ENCODE assay signal across 10 cellular contexts in the genomic region with DNA sequence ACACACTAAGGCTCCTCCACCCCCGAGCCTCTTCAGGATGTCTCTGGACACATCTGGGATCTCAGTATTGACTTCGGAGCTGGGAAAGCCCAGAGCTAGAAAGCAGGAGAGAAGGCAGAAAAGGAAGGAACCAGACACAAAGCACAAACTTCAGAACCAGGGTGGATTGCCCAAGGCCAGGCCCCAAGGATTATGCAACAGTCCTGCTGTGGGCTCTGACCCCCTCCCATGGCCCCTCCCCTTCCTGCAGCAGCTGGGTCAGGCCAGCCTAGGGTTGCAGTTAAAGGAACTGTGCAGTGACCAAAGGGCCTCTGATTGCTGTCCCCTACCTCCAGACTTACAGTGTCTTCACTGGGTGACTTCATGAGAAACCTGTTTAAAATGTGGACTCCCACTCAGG. TPM values are rescaled to one million over a fixed set of nuclear protein-coding genes. Genes with fewer than 3 reads are reported as not detected.
DNase-seq lines count a peak whose midpoint lies in the region; ATAC-seq and TF ChIP-seq lines count a peak whose summit lies in the region.
"Had no signal": no experiment of that assay in that cellular context is flagged by ENCODE, and none has a peak within 500 bp of the region (broad histone marks: within the 10 kb centered on the region; RNA-seq: fewer than 3 reads in every experiment).

No MANE protein-coding gene starts in this region.

- no peaks in the 10 kb centered on the region for H3F3A ChIP-seq in SK-N-SH (replicated peaks; ENCODE audit: insufficient read depth)

- H3K4me2 ChIP-seq in SK-N-SH: no peak overlapping the region

- H3K9me3 ChIP-seq in muscle layer of duodenum (ENCODE audit: control insufficient read depth in 1 of 2, low read length in 2 of 2) (no peaks in the 10 kb centered on the region), SK-N-SH (no peaks in the 10 kb centered on the region)

- no peak for ATAC-seq in HG03342 (IDR thresholded peaks at IDR 0.05; ENCODE audit: unreplicated experiment)

- H3K4me1 ChIP-seq in muscle layer of duodenum (ENCODE audit: control insufficient read depth in 1 of 2, insufficient read depth in 2 of 2, low read length in 2 of 2) (peaks cover 3 to 12% of the 10 kb centered on the region in 2 donors), urinary bladder (ENCODE audit: insufficient read depth) (no peaks in the 10 kb centered on the region), SK-N-SH (ENCODE audit: control insufficient read depth in 1 of 2, insufficient read depth in 2 of 2, low read depth in 1 of 2, low read length in 1 of 2) (no peaks in the 10 kb centered on the region)

- POLR2A ChIA-PET in SK-N-SH (lab: Yijun Ruan, JAX): no interaction called here

- no peak overlapping the region for H3K4me3 Mint-ChIP-seq in glutamatergic neuron (ENCODE audit: unreplicated experiment)

- no peaks in the 10 kb centered on the region for H3K4me1 Mint-ChIP-seq in glutamatergic neuron (ENCODE audit: low read depth, unreplicated experiment)

- H3K9me2 ChIP-seq in SK-N-SH: no peaks in the 10 kb centered on the region

- TF ChIP-seq RAD21 in SK-N-SH (IDR thresholded peaks at IDR 0.05; ENCODE audit: low read length): no peak

- TF ChIP-seq CTCF in fibroblast of mammary gland (conservative IDR thresholded peaks at IDR 0.05; ENCODE audit: control insufficient read depth, insufficient read depth, low read depth, low read length): no peak
- TF ChIP-seq CTCF in SK-N-SH (IDR thresholded peaks at IDR 0.05): no peak
- no peak for TF ChIP-seq CTCF in glutamatergic neuron (IDR thresholded peaks at IDR 0.05; ENCODE audit: partially characterized antibody, unreplicated experiment)

- H3K36me3 ChIP-seq in muscle layer of duodenum (ENCODE audit: control insufficient read depth in 1 of 2, insufficient read depth in 2 of 2, low read length in 2 of 2) (peaks cover 0 to 11% of the 10 kb centered on the region in 2 donors), urinary bladder (ENCODE audit: insufficient read depth) (no peaks in the 10 kb centered on the region), SK-N-SH (replicated peaks in 1 of 2; ENCODE audit: control insufficient read depth in 1 of 2, insufficient read depth in 2 of 2, low read length in 1 of 2) (no peaks in the 10 kb centered on the region)

- no peak overlapping the region for H3K4me3 ChIP-seq in fibroblast of mammary gland (ENCODE audit: control insufficient read depth, low read depth, low read length)
- H3K4me3 ChIP-seq in muscle layer of duodenum (ENCODE audit: low read depth in 1 of 2, low read length in 2 of 2): peak overlapping the region; percentile 34 to 49
- no peak overlapping the region for H3K4me3 ChIP-seq in urinary bladder (ENCODE audit: low read depth, low read length)
- no peak overlapping the region for H3K4me3 ChIP-seq in SK-N-SH (ENCODE audit: low read depth in 2 of 2, low read length in 1 of 2)

- no peaks in the 10 kb centered on the region for H3K36me3 Mint-ChIP-seq in glutamatergic neuron (ENCODE audit: unreplicated experiment)

- H3K27ac Mint-ChIP-seq in glutamatergic neuron (ENCODE audit: unreplicated experiment): no peak overlapping the region

- DNase-seq in SIG-M5 treated with dmso at 0.1 percent for 504 hours (lab: John Stamatoyannopoulos, UW; ENCODE audit: unreplicated experiment): peak; percentile 80
- DNase-seq in SIG-M5 (lab: John Stamatoyannopoulos, UW): no peak
- peak; percentile 30 for DNase-seq in fibroblast of mammary gland (ENCODE audit: low read depth)
- DNase-seq in SK-N-SH: no peak
- no peak for DNase-seq in glutamatergic neuron
- DNase-seq: NCI-H510A treated with DMSO at 0.1 percent for 48 hours; stimulated activated CD4-positive, alpha-beta T cell treated with anti-CD3 and anti-CD28 coated beads, Interleukin-2, amount 100 ng/mL, for 24 hours had no signal

- CTCF ChIA-PET in SK-N-SH (lab: Yijun Ruan, JAX): interaction anchor here (0.9 to 3.6 kb wide), 7 partner anchors 10 to 206 kb away, joined by 3 to 40 read pairs (median 4); no protein-coding TSS in a partner anchor

- 59% methylated on average over 2 of the region's 2 CpGs for WGBS in urinary bladder
- 69% methylated on average over 2 of the region's 2 CpGs for WGBS in SK-N-SH (ENCODE audit: low lambda C conversion rate)

- no peak overlapping the region for H2AFZ ChIP-seq in SK-N-SH (ENCODE audit: low read depth)

- H3K27me3 ChIP-seq in muscle layer of duodenum (ENCODE audit: low read depth, low read length) (no peaks in the 10 kb centered on the region), SK-N-SH (ENCODE audit: insufficient read depth) (no peaks in the 10 kb centered on the region; the same call in 1 of the 2 replicates)

- TF ChIP-seq EP300 in SK-N-SH (IDR thresholded peaks at IDR 0.05; ENCODE audit: borderline replicate concordance in 1 of 2, low read depth in 1 of 2, low read length in 1 of 2): no peak

- no peak overlapping the region for H3K9ac ChIP-seq in SK-N-SH

- H3K79me2 ChIP-seq in SK-N-SH (ENCODE audit: insufficient read depth): no peaks in the 10 kb centered on the region

- H3K27ac ChIP-seq in muscle layer of duodenum (ENCODE audit: low read length) (peak overlapping the region; percentile 74), urinary bladder (ENCODE audit: low read depth) (peak overlapping the region; percentile 76), SK-N-SH (ENCODE audit: low read depth in 2 of 2, low read length in 1 of 2) (no peak overlapping the region)

- H3K9me3 Mint-ChIP-seq in glutamatergic neuron (ENCODE audit: unreplicated experiment): no peaks in the 10 kb centered on the region

- H4K20me1 ChIP-seq in SK-N-SH (ENCODE audit: insufficient read depth): no peaks in the 10 kb centered on the region

- peaks cover 13% of the 10 kb centered on the region for H3K27me3 Mint-ChIP-seq in glutamatergic neuron (ENCODE audit: unreplicated experiment)

TF ChIP-seq in SK-N-SH, 30 proteins besides CTCF, POLR2A, EP300 and RAD21:
- TF ChIP-seq, protein P1, sequence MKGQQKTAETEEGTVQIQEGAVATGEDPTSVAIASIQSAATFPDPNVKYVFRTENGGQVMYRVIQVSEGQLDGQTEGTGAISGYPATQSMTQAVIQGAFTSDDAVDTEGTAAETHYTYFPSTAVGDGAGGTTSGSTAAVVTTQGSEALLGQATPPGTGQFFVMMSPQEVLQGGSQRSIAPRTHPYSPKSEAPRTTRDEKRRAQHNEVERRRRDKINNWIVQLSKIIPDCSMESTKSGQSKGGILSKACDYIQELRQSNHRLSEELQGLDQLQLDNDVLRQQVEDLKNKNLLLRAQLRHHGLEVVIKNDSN (IDR thresholded peaks at IDR 0.05; ENCODE audit: borderline replicate concordance, low read depth): no peak

RNA-seq across cellular contexts. Expression of gene KCNE3, which starts 5.3 kb away (rescaled TPM):
- total RNA-seq in urinary bladder: 6.8 TPM
- polyA plus RNA-seq in urinary bladder: 5.8 TPM
- polyA plus RNA-seq in SK-N-SH (2012; rRNA removed): not detected in 2 replicates
- polyA plus RNA-seq in SK-N-SH (2012; cell fraction: cytosol; rRNA removed): not detected in 2 replicates
- polyA plus RNA-seq in SK-N-SH (2012; cell fraction: nucleus; rRNA removed): not detected in 2 replicates
- not detected for total RNA-seq in glutamatergic neuron (ENCODE audit: unreplicated experiment)

RNA-seq across cellular contexts. Expression of gene LIPT2, which starts 31.5 kb away (rescaled TPM):
- total RNA-seq in urinary bladder: 2.7 TPM
- 3.3 TPM for polyA plus RNA-seq in urinary bladder
- 4.6 and 5.3 TPM in 2 replicates for polyA plus RNA-seq in SK-N-SH (2012; rRNA removed)
- polyA plus RNA-seq in SK-N-SH (2012; cell fraction: cytosol; rRNA removed): 3.2 and 4.3 TPM in 2 replicates
- 3.1 and 3.2 TPM in 2 replicates for polyA plus RNA-seq in SK-N-SH (2012; cell fraction: nucleus; rRNA removed)
- 2.5 TPM for total RNA-seq in glutamatergic neuron (ENCODE audit: unreplicated experiment)

Comparison
In these comparisons a context has a peak if more than half of its experiments do, and no peak if none do; other contexts are left out.
1. DNase-seq: peak in SIG-M5 treated with dmso at 0.1 percent for 504 hours (single experiment) and fibroblast of mammary gland (single experiment); none in SIG-M5 (single experiment), SK-N-SH (single experiment) and glutamatergic neuron (single experiment).
2. H3K4me3 ChIP-seq: peak in muscle layer of duodenum (2 of 2); none in fibroblast of mammary gland (single experiment), urinary bladder (single experiment) and SK-N-SH (0 of 2).
3. H3K27ac ChIP-seq: peak in muscle layer of duodenum (single experiment) and urinary bladder (single experiment); none in SK-N-SH (0 of 2).